In the genomic region with DNA sequence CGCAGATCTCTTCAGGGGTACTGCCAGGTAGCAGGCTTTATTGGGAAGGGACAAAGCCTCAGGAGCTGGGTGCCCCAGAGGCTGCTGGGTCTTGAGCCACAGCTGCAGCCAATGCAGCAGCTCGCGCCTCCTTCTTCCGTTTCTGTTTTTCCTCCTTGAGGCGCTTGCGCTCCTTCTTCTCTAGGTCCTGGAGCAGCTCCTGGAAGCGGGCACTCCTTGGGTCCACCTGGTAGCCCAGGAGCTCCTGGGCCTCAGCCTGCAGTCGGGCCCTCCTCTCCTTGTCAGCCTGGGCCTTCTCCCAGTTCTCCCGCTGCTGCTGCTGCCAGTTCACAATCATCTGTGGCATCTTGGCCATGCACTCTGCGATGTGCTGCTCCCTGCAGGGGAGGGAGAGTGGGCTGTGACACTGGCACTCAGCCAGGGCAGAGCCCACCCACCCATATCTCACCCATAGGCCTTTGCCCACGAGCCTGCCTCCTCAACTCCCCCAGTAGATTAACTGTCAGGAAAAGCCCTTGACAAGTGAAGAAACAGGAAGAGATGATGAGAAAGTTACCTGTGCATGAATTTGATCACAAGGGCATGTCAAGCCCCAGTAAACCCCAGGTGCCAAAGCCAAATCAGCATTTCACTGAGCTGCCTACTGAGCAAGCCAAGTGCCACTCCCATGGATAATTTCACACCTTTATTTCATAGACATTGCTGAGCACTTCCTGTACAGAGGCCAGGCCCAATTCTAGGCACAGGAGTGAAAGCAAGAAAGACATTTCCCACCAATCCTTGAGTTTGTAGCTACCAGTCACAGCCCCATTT, we compare ENCODE assay signal across 1 cellular context.
TF ChIP-seq lines count a peak whose summit lies in the region.

No MANE protein-coding gene starts in this region.

TF ChIP-seq in HepG2, 621 proteins besides CTCF, POLR2A, EP300 and RAD21:
- TF ChIP-seq POLR2AphosphoS5 (IDR thresholded peaks at IDR 0.05; ENCODE audit: low read depth, low read length) (0 out of 2 replicates have a peak, but pooled peaks have one; percentile 6), SSRP1 (CRISPR knock-in tag; IDR thresholded peaks at IDR 0.05) (no peak), RBFOX2 (IDR thresholded peaks at IDR 0.05; ENCODE audit: low read depth, low read length) (peak; percentile 24; the same call in 1 of the 2 replicates), AGO2 (optimal IDR thresholded peaks at IDR 0.05; ENCODE audit: low read depth, low read length) (peak; percentile 91), POLR2G (IDR thresholded peaks at IDR 0.05; ENCODE audit: low read depth, low read length) (peak; percentile 17)
- TF ChIP-seq, protein P1, sequence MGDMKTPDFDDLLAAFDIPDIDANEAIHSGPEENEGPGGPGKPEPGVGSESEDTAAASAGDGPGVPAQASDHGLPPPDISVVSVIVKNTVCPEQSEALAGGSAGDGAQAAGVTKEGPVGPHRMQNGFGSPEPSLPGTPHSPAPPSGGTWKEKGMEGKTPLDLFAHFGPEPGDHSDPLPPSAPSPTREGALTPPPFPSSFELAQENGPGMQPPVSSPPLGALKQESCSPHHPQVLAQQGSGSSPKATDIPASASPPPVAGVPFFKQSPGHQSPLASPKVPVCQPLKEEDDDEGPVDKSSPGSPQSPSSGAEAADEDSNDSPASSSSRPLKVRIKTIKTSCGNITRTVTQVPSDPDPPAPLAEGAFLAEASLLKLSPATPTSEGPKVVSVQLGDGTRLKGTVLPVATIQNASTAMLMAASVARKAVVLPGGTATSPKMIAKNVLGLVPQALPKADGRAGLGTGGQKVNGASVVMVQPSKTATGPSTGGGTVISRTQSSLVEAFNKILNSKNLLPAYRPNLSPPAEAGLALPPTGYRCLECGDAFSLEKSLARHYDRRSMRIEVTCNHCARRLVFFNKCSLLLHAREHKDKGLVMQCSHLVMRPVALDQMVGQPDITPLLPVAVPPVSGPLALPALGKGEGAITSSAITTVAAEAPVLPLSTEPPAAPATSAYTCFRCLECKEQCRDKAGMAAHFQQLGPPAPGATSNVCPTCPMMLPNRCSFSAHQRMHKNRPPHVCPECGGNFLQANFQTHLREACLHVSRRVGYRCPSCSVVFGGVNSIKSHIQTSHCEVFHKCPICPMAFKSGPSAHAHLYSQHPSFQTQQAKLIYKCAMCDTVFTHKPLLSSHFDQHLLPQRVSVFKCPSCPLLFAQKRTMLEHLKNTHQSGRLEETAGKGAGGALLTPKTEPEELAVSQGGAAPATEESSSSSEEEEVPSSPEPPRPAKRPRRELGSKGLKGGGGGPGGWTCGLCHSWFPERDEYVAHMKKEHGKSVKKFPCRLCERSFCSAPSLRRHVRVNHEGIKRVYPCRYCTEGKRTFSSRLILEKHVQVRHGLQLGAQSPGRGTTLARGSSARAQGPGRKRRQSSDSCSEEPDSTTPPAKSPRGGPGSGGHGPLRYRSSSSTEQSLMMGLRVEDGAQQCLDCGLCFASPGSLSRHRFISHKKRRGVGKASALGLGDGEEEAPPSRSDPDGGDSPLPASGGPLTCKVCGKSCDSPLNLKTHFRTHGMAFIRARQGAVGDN (CRISPR knock-in tag; IDR thresholded peaks at IDR 0.05), result peak; percentile 19; the same call in 1 of the 2 replicates
